Comparison of ENCODE assay signal across 15 cellular contexts in genomic region chr15:101159096-101159935, GRCh38.
DNase-seq lines count a peak whose midpoint lies in the region; ATAC-seq and TF ChIP-seq lines count a peak whose summit lies in the region.
"Had no signal": no experiment of that assay in that cellular context is flagged by ENCODE, and none has a peak within 500 bp of the region (broad histone marks: within the 10 kb centered on the region; RNA-seq: fewer than 3 reads in every experiment).

No MANE protein-coding gene starts in this region.

- H3K27me3 Mint-ChIP-seq in activated naive CD4-positive, alpha-beta T cell treated with anti-CD3 and anti-CD28 coated beads, Interleukin-2, amount 50 U/mL, for 24 hours: no peaks in the 10 kb centered on the region
- peaks cover 9% of the 10 kb centered on the region for H3K27me3 Mint-ChIP-seq in activated naive CD4-positive, alpha-beta T cell treated with anti-CD3 and anti-CD28 coated beads, Interleukin-2, amount 10 ng/mL, durations not matched to agents 7 days and 5 days
- peaks cover 9% of the 10 kb centered on the region for H3K27me3 Mint-ChIP-seq in endothelial cell (ENCODE audit: unreplicated experiment)
- H3K27me3 Mint-ChIP-seq: B cell had no signal

- H3K36me3 Mint-ChIP-seq in activated naive CD4-positive, alpha-beta T cell treated with anti-CD3 and anti-CD28 coated beads, Interleukin-2, amount 50 U/mL, for 24 hours: peaks cover under 1% of the 10 kb centered on the region
- H3K36me3 Mint-ChIP-seq in activated naive CD4-positive, alpha-beta T cell treated with anti-CD3 and anti-CD28 coated beads, Interleukin-2, amount 10 ng/mL, durations not matched to agents 7 days and 5 days: peaks cover 11% of the 10 kb centered on the region
- peaks cover 9% of the 10 kb centered on the region for H3K36me3 Mint-ChIP-seq in endothelial cell (ENCODE audit: low read depth, unreplicated experiment)
- H3K36me3 Mint-ChIP-seq in stimulated activated effector memory CD8-positive, alpha-beta T cell treated with anti-CD3 and anti-CD28 coated beads, Interleukin-12 subunit alpha, Interleukin-12 subunit beta, amount 100 ng/mL, for 72 hours: peaks cover 7% of the 10 kb centered on the region

- TF ChIP-seq CTCF in endothelial cell (IDR thresholded peaks at IDR 0.05; ENCODE audit: unreplicated experiment): no peak

- H3K4me3 Mint-ChIP-seq in activated naive CD4-positive, alpha-beta T cell treated with anti-CD3 and anti-CD28 coated beads, Interleukin-2, amount 50 U/mL, for 24 hours: peak overlapping the region; percentile 19
- H3K4me3 Mint-ChIP-seq in activated naive CD4-positive, alpha-beta T cell treated with anti-CD3 and anti-CD28 coated beads, Interleukin-2, amount 10 ng/mL, durations not matched to agents 7 days and 5 days: no peak overlapping the region
- no peak overlapping the region for H3K4me3 Mint-ChIP-seq in endothelial cell (ENCODE audit: unreplicated experiment)
- H3K4me3 Mint-ChIP-seq in stimulated activated effector memory CD8-positive, alpha-beta T cell treated with anti-CD3 and anti-CD28 coated beads, Interleukin-12 subunit alpha, Interleukin-12 subunit beta, amount 100 ng/mL, for 72 hours: peak overlapping the region; percentile 45
- H3K4me3 Mint-ChIP-seq: B cell, memory B cell had no signal

- DNase-seq in activated naive CD4-positive, alpha-beta T cell treated with anti-CD3 and anti-CD28 coated beads, Interleukin-2, amount 10 ng/mL, durations not matched to agents 7 days and 5 days: no peak
- peak; percentile 31 to 48 for DNase-seq in activated CD4-positive, alpha-beta T cell treated with anti-CD3 and anti-CD28 coated beads, Interleukin-2, amount 50 U/mL, for 48 hours
- no peak for DNase-seq in endothelial cell (ENCODE audit: low spot score)
- DNase-seq in stimulated activated effector memory CD8-positive, alpha-beta T cell treated with anti-CD3 and anti-CD28 coated beads, Interleukin-12 subunit alpha, Interleukin-12 subunit beta, amount 100 ng/mL, for 72 hours (ENCODE audit: low spot score in 2 of 2): no peak
- no peak for DNase-seq in nucleus accumbens (lab: John Stamatoyannopoulos, UW)
- no peak for DNase-seq in A172 (ENCODE audit: low spot score)
- DNase-seq: DND-41, GOT3, NCI-H2171, occipital lobe, SK-N-SH had no signal

- H3K4me1 Mint-ChIP-seq in activated naive CD4-positive, alpha-beta T cell treated with anti-CD3 and anti-CD28 coated beads, Interleukin-2, amount 50 U/mL, for 24 hours: peaks cover 27% of the 10 kb centered on the region
- peaks cover 35% of the 10 kb centered on the region for H3K4me1 Mint-ChIP-seq in activated naive CD4-positive, alpha-beta T cell treated with anti-CD3 and anti-CD28 coated beads, Interleukin-2, amount 10 ng/mL, durations not matched to agents 7 days and 5 days
- peaks cover 19% of the 10 kb centered on the region for H3K4me1 Mint-ChIP-seq in endothelial cell (ENCODE audit: unreplicated experiment)
- peaks cover 50% of the 10 kb centered on the region for H3K4me1 Mint-ChIP-seq in stimulated activated effector memory CD8-positive, alpha-beta T cell treated with anti-CD3 and anti-CD28 coated beads, Interleukin-12 subunit alpha, Interleukin-12 subunit beta, amount 100 ng/mL, for 72 hours

- CTCF ChIA-PET in activated naive CD4-positive, alpha-beta T cell treated with anti-CD3 and anti-CD28 coated beads, Interleukin-2, amount 10 ng/mL, durations not matched to agents 7 days and 5 days (lab: Charles Lee): interaction anchor here (1.1 kb wide), 1 partner anchor 9 kb away, joined by 3 read pairs; no protein-coding TSS in a partner anchor

- peak; percentile 64 for ATAC-seq in stimulated activated effector memory CD8-positive, alpha-beta T cell treated with anti-CD3 and anti-CD28 coated beads, Interleukin-12 subunit alpha, Interleukin-12 subunit beta, amount 100 ng/mL, for 72 hours
- ATAC-seq in HG03457 (IDR thresholded peaks at IDR 0.05; ENCODE audit: unreplicated experiment): no peak

- H3K27ac Mint-ChIP-seq in activated naive CD4-positive, alpha-beta T cell treated with anti-CD3 and anti-CD28 coated beads, Interleukin-2, amount 50 U/mL, for 24 hours: peak overlapping the region; percentile 72
- no peak overlapping the region for H3K27ac Mint-ChIP-seq in activated naive CD4-positive, alpha-beta T cell treated with anti-CD3 and anti-CD28 coated beads, Interleukin-2, amount 10 ng/mL, durations not matched to agents 7 days and 5 days
- peak overlapping the region; percentile 12 for H3K27ac Mint-ChIP-seq in endothelial cell (ENCODE audit: unreplicated experiment)
- H3K27ac Mint-ChIP-seq in stimulated activated effector memory CD8-positive, alpha-beta T cell treated with anti-CD3 and anti-CD28 coated beads, Interleukin-12 subunit alpha, Interleukin-12 subunit beta, amount 100 ng/mL, for 72 hours: peak overlapping the region; percentile 86
- H3K27ac Mint-ChIP-seq: B cell, memory B cell had no signal

- H3K9me3 Mint-ChIP-seq in activated naive CD4-positive, alpha-beta T cell treated with anti-CD3 and anti-CD28 coated beads, Interleukin-2, amount 50 U/mL, for 24 hours: peaks cover 6% of the 10 kb centered on the region
- peaks cover 16% of the 10 kb centered on the region for H3K9me3 Mint-ChIP-seq in activated naive CD4-positive, alpha-beta T cell treated with anti-CD3 and anti-CD28 coated beads, Interleukin-2, amount 10 ng/mL, durations not matched to agents 7 days and 5 days
- peaks cover 16% of the 10 kb centered on the region for H3K9me3 Mint-ChIP-seq in endothelial cell (ENCODE audit: unreplicated experiment)
- peaks cover 2% of the 10 kb centered on the region for H3K9me3 Mint-ChIP-seq in stimulated activated effector memory CD8-positive, alpha-beta T cell treated with anti-CD3 and anti-CD28 coated beads, Interleukin-12 subunit alpha, Interleukin-12 subunit beta, amount 100 ng/mL, for 72 hours

Comparison
In these comparisons a context has a peak if more than half of its experiments do, and no peak if none do; other contexts are left out.
1. H3K4me3 Mint-ChIP-seq: peak in activated naive CD4-positive, alpha-beta T cell treated with anti-CD3 and anti-CD28 coated beads, Interleukin-2, amount 50 U/mL, for 24 hours (single experiment) and stimulated activated effector memory CD8-positive, alpha-beta T cell treated with anti-CD3 and anti-CD28 coated beads, Interleukin-12 subunit alpha, Interleukin-12 subunit beta, amount 100 ng/mL, for 72 hours (single experiment); none in activated naive CD4-positive, alpha-beta T cell treated with anti-CD3 and anti-CD28 coated beads, Interleukin-2, amount 10 ng/mL, durations not matched to agents 7 days and 5 days (single experiment) and endothelial cell (single experiment).
2. DNase-seq: peak in activated CD4-positive, alpha-beta T cell treated with anti-CD3 and anti-CD28 coated beads, Interleukin-2, amount 50 U/mL, for 48 hours (2 of 2); none in activated naive CD4-positive, alpha-beta T cell treated with anti-CD3 and anti-CD28 coated beads, Interleukin-2, amount 10 ng/mL, durations not matched to agents 7 days and 5 days (single experiment), endothelial cell (single experiment), stimulated activated effector memory CD8-positive, alpha-beta T cell treated with anti-CD3 and anti-CD28 coated beads, Interleukin-12 subunit alpha, Interleukin-12 subunit beta, amount 100 ng/mL, for 72 hours (0 of 2), nucleus accumbens (0 of 56) and A172 (single experiment).